Comparison of ENCODE assay signal across 20 cellular contexts in genomic region chr14:50476134-50476533, GRCh38.
"Had no signal": no experiment of that assay in that cellular context is flagged by ENCODE, and none has a peak within 500 bp of the region (broad histone marks: within the 10 kb centered on the region; RNA-seq: fewer than 3 reads in every experiment).

No MANE protein-coding gene starts in this region.

- H3K4me2 ChIP-seq: hepatocyte had no signal

- H3K27me3 ChIP-seq: dorsolateral prefrontal cortex, esophagus muscularis mucosa, foreskin keratinocyte, gastroesophageal sphincter, heart left ventricle, hepatocyte, left lung had no signal

- H2AFZ ChIP-seq: hepatocyte had no signal

- H3K79me2 ChIP-seq: hepatocyte had no signal

- ATAC-seq: gastroesophageal sphincter, heart left ventricle, left cardiac atrium, left lung, left ventricle myocardium superior, lower lobe of right lung, mucosa of descending colon had no signal

- H3K27ac ChIP-seq: coronary artery, esophagus muscularis mucosa, foreskin keratinocyte, gastroesophageal sphincter, heart left ventricle, hepatocyte, left lung, lower lobe of right lung had no signal

- H3K4me1 ChIP-seq: esophagus muscularis mucosa, foreskin keratinocyte, gastroesophageal sphincter, heart left ventricle, left lung, lower lobe of right lung had no signal

- FAIRE-seq: endothelial cell of umbilical vein had no signal

- H3K4me3 ChIP-seq: coronary artery, dorsolateral prefrontal cortex, esophagus muscularis mucosa, gastroesophageal sphincter, heart left ventricle, hepatocyte, left lung, lower lobe of right lung, mucosa of descending colon had no signal

- DNase-seq: dermis blood vessel endothelial cell; dorsolateral prefrontal cortex; effector CD4-positive, alpha-beta T cell; effector memory CD4-positive, alpha-beta T cell; heart left ventricle; hypothalamus; immature natural killer cell; left cardiac atrium; left lung; left ventricle myocardium superior; lower lobe of right lung; mesenchymal stem cell; mucosa of descending colon; naive B cell had no signal
